In the genomic region with DNA sequence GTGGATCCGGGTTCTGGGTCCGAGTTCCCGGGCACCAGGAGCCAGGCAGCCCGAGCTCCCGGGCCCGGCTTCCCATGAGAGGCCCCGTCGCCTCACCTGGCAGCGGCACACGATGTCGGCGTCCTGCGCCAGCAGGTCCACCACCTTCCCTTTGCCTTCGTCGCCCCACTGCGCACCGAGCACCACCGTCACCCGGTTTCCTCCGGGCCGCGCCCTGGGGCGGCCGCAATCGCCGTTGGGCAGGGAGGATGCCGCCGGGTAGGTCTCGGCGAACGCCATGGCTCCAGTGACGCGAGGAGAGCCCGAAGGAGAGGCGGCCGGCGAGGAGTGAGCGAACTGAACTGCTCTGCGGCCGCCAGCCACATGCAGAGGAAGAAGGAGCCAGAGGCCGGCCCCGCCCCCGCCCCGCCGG, we compare ENCODE assay signal across 8 cellular contexts. TPM values are rescaled to one million over a fixed set of nuclear protein-coding genes. Genes with fewer than 3 reads are reported as not detected.
DNase-seq lines count a peak whose midpoint lies in the region; FAIRE-seq and TF ChIP-seq lines count a peak whose summit lies in the region.

A gene (minus strand): TSS at position 371 of the 412 bp plus-strand sequence. CDS start 92 bp downstream, at position 279.

- CTCF ChIA-PET in activated CD4-positive, alpha-beta T cell treated with anti-CD3 and anti-CD28 coated beads, Interleukin-2, amount 10 ng/mL, durations not matched to agents 7 days and 5 days (lab: Charles Lee), result no interaction called here
- CTCF ChIA-PET in GM10248 (lab: Yijun Ruan, JAX), result no interaction called here

- no peak for TF ChIP-seq CTCF in foreskin fibroblast (IDR thresholded peaks at IDR 0.05; ENCODE audit: low read depth, low read length)
- no peak for TF ChIP-seq CTCF in retinal pigment epithelial cell (conservative IDR thresholded peaks at IDR 0.05; ENCODE audit: low read depth, low read length)
- no peak for TF ChIP-seq CTCF in GM10248 (IDR thresholded peaks at IDR 0.05; ENCODE audit: control extremely low read depth, extremely low read depth, low read depth, missing control alignments)

- H3K27ac Mint-ChIP-seq in activated CD4-positive, alpha-beta T cell treated with anti-CD3 and anti-CD28 coated beads, Interleukin-2, amount 10 ng/mL, durations not matched to agents 7 days and 5 days, result peak within 1 kb of the TSS; percentile 99
- H3K27ac Mint-ChIP-seq in T-helper 1 cell treated with Interleukin-12 subunit alpha and Interleukin-12 subunit beta and Interleukin-4 antibody, amounts not matched to agents 30 μg/mL and 1 μg/mL, for 36 hours, result peak within 1 kb of the TSS; percentile 98

- FAIRE-seq in urothelium cell line (lab: Jason Lieb, UNC), result no peak

- peaks cover 33% of the 10 kb centered on the region for H3K36me3 Mint-ChIP-seq in activated CD4-positive, alpha-beta T cell treated with anti-CD3 and anti-CD28 coated beads, Interleukin-2, amount 10 ng/mL, durations not matched to agents 7 days and 5 days (ENCODE audit: low read depth)
- H3K36me3 Mint-ChIP-seq in T-helper 1 cell treated with Interleukin-12 subunit alpha and Interleukin-12 subunit beta and Interleukin-4 antibody, amounts not matched to agents 30 μg/mL and 1 μg/mL, for 36 hours (ENCODE audit: low read depth), result peaks cover 14% of the 10 kb centered on the region

- H3K4me1 Mint-ChIP-seq in activated CD4-positive, alpha-beta T cell treated with anti-CD3 and anti-CD28 coated beads, Interleukin-2, amount 10 ng/mL, durations not matched to agents 7 days and 5 days, result peaks cover 46% of the 10 kb centered on the region
- H3K4me1 Mint-ChIP-seq in T-helper 1 cell treated with Interleukin-12 subunit alpha and Interleukin-12 subunit beta and Interleukin-4 antibody, amounts not matched to agents 30 μg/mL and 1 μg/mL, for 36 hours (ENCODE audit: low read depth), result peaks cover 34% of the 10 kb centered on the region

- H3K4me3 ChIP-seq in foreskin fibroblast (ENCODE audit: low read depth in 1 of 2, low read length in 2 of 2) (peak within 1 kb of the TSS; percentile 87 to 89), retinal pigment epithelial cell (ENCODE audit: low read length) (peak within 1 kb of the TSS; percentile 87)

- H3K27me3 Mint-ChIP-seq in activated CD4-positive, alpha-beta T cell treated with anti-CD3 and anti-CD28 coated beads, Interleukin-2, amount 10 ng/mL, durations not matched to agents 7 days and 5 days, result no peaks in the 10 kb centered on the region
- no peaks in the 10 kb centered on the region for H3K27me3 Mint-ChIP-seq in T-helper 1 cell treated with Interleukin-12 subunit alpha and Interleukin-12 subunit beta and Interleukin-4 antibody, amounts not matched to agents 30 μg/mL and 1 μg/mL, for 36 hours (ENCODE audit: low read depth)

- peak within 1 kb of the TSS; percentile 97 for H3K4me3 Mint-ChIP-seq in activated CD4-positive, alpha-beta T cell treated with anti-CD3 and anti-CD28 coated beads, Interleukin-2, amount 10 ng/mL, durations not matched to agents 7 days and 5 days
- peak within 1 kb of the TSS; percentile 97 for H3K4me3 Mint-ChIP-seq in T-helper 1 cell treated with Interleukin-12 subunit alpha and Interleukin-12 subunit beta and Interleukin-4 antibody, amounts not matched to agents 30 μg/mL and 1 μg/mL, for 36 hours

- POLR2A ChIA-PET in activated CD4-positive, alpha-beta T cell treated with anti-CD3 and anti-CD28 coated beads, Interleukin-2, amount 10 ng/mL, durations not matched to agents 7 days and 5 days (lab: Charles Lee), result interaction anchor here (0.8 kb wide), 1 partner anchor 149 kb away, joined by 3 read pairs; no protein-coding TSS in a partner anchor
- POLR2A ChIA-PET in GM10248 (lab: Yijun Ruan, JAX), result interaction anchor here (0.9 kb wide), 1 partner anchor 383 kb away, joined by 3 read pairs; no protein-coding TSS in a partner anchor

- DNase-seq in activated CD4-positive, alpha-beta T cell treated with anti-CD3 and anti-CD28 coated beads, Interleukin-2, amount 10 ng/mL, durations not matched to agents 7 days and 5 days, result no peak
- no peak for DNase-seq in activated CD4-positive, alpha-beta T cell treated with anti-CD3 and anti-CD28 coated beads for 4 hours
- DNase-seq in foreskin fibroblast (no peak), retinal pigment epithelial cell (ENCODE audit: low read depth) (no peak), GM10248 (ENCODE audit: extremely low spot score) (no peak), urothelium cell line (ENCODE audit: low spot score) (no peak), NCI-H2029 treated with DMSO at 0.1 percent for 48 hours (lab: John Stamatoyannopoulos, UW) (no peak)

- H3K9me3 Mint-ChIP-seq in activated CD4-positive, alpha-beta T cell treated with anti-CD3 and anti-CD28 coated beads, Interleukin-2, amount 10 ng/mL, durations not matched to agents 7 days and 5 days, result peaks cover 6% of the 10 kb centered on the region
- peaks cover 3% of the 10 kb centered on the region for H3K9me3 Mint-ChIP-seq in T-helper 1 cell treated with Interleukin-12 subunit alpha and Interleukin-12 subunit beta and Interleukin-4 antibody, amounts not matched to agents 30 μg/mL and 1 μg/mL, for 36 hours

RNA-seq across cellular contexts. Expression of the gene that starts here (rescaled TPM):
- total RNA-seq in activated CD4-positive, alpha-beta T cell treated with anti-CD3 and anti-CD28 coated beads, Interleukin-2, amount 10 ng/mL, durations not matched to agents 7 days and 5 days, result 10 to 100 TPM; 51.7 to 54.0 TPM
